11 cellular contexts compared by ENCODE assay signal in the genomic region with DNA sequence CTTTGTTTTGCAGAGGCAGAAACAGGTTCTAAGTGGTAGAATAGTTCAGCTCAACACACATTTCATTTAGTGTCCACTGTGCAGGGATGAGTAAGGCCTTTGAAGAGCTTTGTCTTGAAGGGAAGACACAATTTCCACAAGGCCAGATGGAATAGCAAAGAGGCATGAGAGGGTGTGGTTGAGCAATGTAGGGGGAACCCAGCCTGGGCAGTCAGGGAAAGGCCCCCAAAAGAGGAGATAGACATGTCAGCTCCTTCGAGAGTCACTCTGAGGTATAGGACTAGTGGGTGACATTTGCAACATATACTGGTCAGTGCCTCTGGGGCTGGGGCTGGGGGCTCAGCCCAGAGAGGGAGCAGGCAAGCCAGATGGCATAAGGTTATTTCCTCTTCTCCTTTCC. TPM values are rescaled to one million over a fixed set of nuclear protein-coding genes. Genes with fewer than 3 reads are reported as not detected.
A peak's percentile ranks its signal among the peaks of the same experiment; 100 is the strongest.
DNase-seq lines count a peak whose midpoint lies in the region; ATAC-seq and TF ChIP-seq lines count a peak whose summit lies in the region.
"Had no signal": no experiment of that assay in that cellular context is flagged by ENCODE, and none has a peak within 500 bp of the region (broad histone marks: within the 10 kb centered on the region; RNA-seq: fewer than 3 reads in every experiment).

No MANE protein-coding gene starts in this region.

- peaks cover 74% of the 10 kb centered on the region for H3K4me1 Mint-ChIP-seq in activated CD8-positive, alpha-beta T cell treated with anti-CD3 and anti-CD28 coated beads for 36 hours (ENCODE audit: low read depth)
- H3K4me1 Mint-ChIP-seq in activated CD8-positive, alpha-beta T cell treated with anti-CD3 and anti-CD28 coated beads, Interleukin-2, amount 10 ng/mL, durations not matched to agents 7 days and 5 days (ENCODE audit: low read depth) = peaks cover 59% of the 10 kb centered on the region
- peaks cover 71% of the 10 kb centered on the region for H3K4me1 Mint-ChIP-seq in activated naive CD8-positive, alpha-beta T cell treated with anti-CD3 and anti-CD28 coated beads, Interleukin-2, amount 50 U/mL, for 24 hours

- H3K27me3 ChIP-seq in left lung = no peaks in the 10 kb centered on the region
- no peaks in the 10 kb centered on the region for H3K27me3 ChIP-seq in stomach

- peak overlapping the region; percentile 20 to 39 for H3K27ac ChIP-seq in left lung
- peak overlapping the region; percentile 67 to 99 (median 82) for H3K27ac ChIP-seq in stomach

- POLR2A ChIA-PET in activated CD8-positive, alpha-beta T cell treated with anti-CD3 and anti-CD28 coated beads for 36 hours (lab: Charles Lee) = interaction anchor here (1.0 kb wide), 1 partner anchor 70 kb away, joined by 3 read pairs; the partner anchor contains the start of gene MIEF2
- POLR2A ChIA-PET in activated CD8-positive, alpha-beta T cell treated with anti-CD3 and anti-CD28 coated beads, Interleukin-2, amount 10 ng/mL, durations not matched to agents 7 days and 5 days (lab: Charles Lee) = no interaction called here

- no peak for TF ChIP-seq POLR2A in stomach (IDR thresholded peaks at IDR 0.05)

- H3K4me3 ChIP-seq in left lung (no peak overlapping the region), stomach (peak overlapping the region in 1 of 4 donors; percentile 32)

- no peak overlapping the region for H3K4me3 Mint-ChIP-seq in activated CD8-positive, alpha-beta T cell treated with anti-CD3 and anti-CD28 coated beads for 36 hours
- H3K4me3 Mint-ChIP-seq in activated CD8-positive, alpha-beta T cell treated with anti-CD3 and anti-CD28 coated beads, Interleukin-2, amount 10 ng/mL, durations not matched to agents 7 days and 5 days = no peak overlapping the region
- H3K4me3 Mint-ChIP-seq in activated naive CD8-positive, alpha-beta T cell treated with anti-CD3 and anti-CD28 coated beads, Interleukin-2, amount 50 U/mL, for 24 hours = peak overlapping the region; percentile 17

- H3K9me3 Mint-ChIP-seq in activated CD8-positive, alpha-beta T cell treated with anti-CD3 and anti-CD28 coated beads for 36 hours = no peaks in the 10 kb centered on the region
- H3K9me3 Mint-ChIP-seq in activated CD8-positive, alpha-beta T cell treated with anti-CD3 and anti-CD28 coated beads, Interleukin-2, amount 10 ng/mL, durations not matched to agents 7 days and 5 days (ENCODE audit: insufficient read depth) = no peaks in the 10 kb centered on the region
- no peaks in the 10 kb centered on the region for H3K9me3 Mint-ChIP-seq in activated naive CD8-positive, alpha-beta T cell treated with anti-CD3 and anti-CD28 coated beads, Interleukin-2, amount 50 U/mL, for 24 hours

- ATAC-seq in activated CD8-positive, alpha-beta T cell treated with anti-CD3 and anti-CD28 coated beads for 36 hours = no peak
- no peak for ATAC-seq in activated CD8-positive, alpha-beta T cell treated with anti-CD3 and anti-CD28 coated beads, Interleukin-2, amount 10 ng/mL, durations not matched to agents 7 days and 5 days
- ATAC-seq in activated naive CD8-positive, alpha-beta T cell treated with anti-CD3 and anti-CD28 coated beads, Interleukin-2, amount 50 U/mL, for 24 hours = no peak
- ATAC-seq in left lung (no peak), HG02642 (IDR thresholded peaks at IDR 0.05; ENCODE audit: poor library complexity, unreplicated experiment) (no peak)

- WGBS in stomach, 5 donors = 53 to 94% (median 62%) methylated on average over 1 of the region's 1 CpG

- intact Hi-C loops in activated CD8-positive, alpha-beta T cell treated with anti-CD3 and anti-CD28 coated beads for 36 hours (cut with micrococcal nuclease) = no loop called here
- intact Hi-C loops in left lung (cut with DNase I) = no loop called here
- intact Hi-C loops in stomach (cut with DNase I; ENCODE audit: low total_unique reads) = no loop called here

- peaks cover 0 to 58% of the 10 kb centered on the region in 2 donors for H3K36me3 ChIP-seq in left lung
- H3K36me3 ChIP-seq in stomach = peaks cover 15 to 46% (median 33%) of the 10 kb centered on the region in 4 donors

- no peak for DNase-seq in activated CD8-positive, alpha-beta T cell treated with anti-CD3 and anti-CD28 coated beads for 36 hours
- no peak for DNase-seq in activated CD8-positive, alpha-beta T cell treated with anti-CD3 and anti-CD28 coated beads, Interleukin-2, amount 10 ng/mL, durations not matched to agents 7 days and 5 days
- DNase-seq in activated naive CD8-positive, alpha-beta T cell treated with anti-CD3 and anti-CD28 coated beads, Interleukin-2, amount 50 U/mL, for 24 hours = no peak
- no peak for DNase-seq in left lung
- no peak for DNase-seq in stomach
- DNase-seq in SW 1271 (lab: John Stamatoyannopoulos, UW) = no peak
- no peak for DNase-seq in SKM-1 (lab: John Stamatoyannopoulos, UW; ENCODE audit: unreplicated experiment)
- DNase-seq: activated CD4-positive, alpha-beta T cell treated with anti-CD3 and anti-CD28 coated beads for 4 hours; NCI-H446 treated with DMSO at 0.1 percent for 48 hours; stimulated activated naive CD4-positive, alpha-beta T cell treated with Interleukin-2 at 50 U/mL for 16 hours had no signal

- H3K9me3 ChIP-seq in left lung (no peaks in the 10 kb centered on the region), stomach (no peaks in the 10 kb centered on the region)

- no peaks in the 10 kb centered on the region for H3K27me3 Mint-ChIP-seq in activated CD8-positive, alpha-beta T cell treated with anti-CD3 and anti-CD28 coated beads for 36 hours
- no peaks in the 10 kb centered on the region for H3K27me3 Mint-ChIP-seq in activated CD8-positive, alpha-beta T cell treated with anti-CD3 and anti-CD28 coated beads, Interleukin-2, amount 10 ng/mL, durations not matched to agents 7 days and 5 days (ENCODE audit: low read depth)
- no peaks in the 10 kb centered on the region for H3K27me3 Mint-ChIP-seq in activated naive CD8-positive, alpha-beta T cell treated with anti-CD3 and anti-CD28 coated beads, Interleukin-2, amount 50 U/mL, for 24 hours

- peaks cover 51 to 77% of the 10 kb centered on the region in 2 donors for H3K4me1 ChIP-seq in left lung
- peaks cover 66 to 100% (median 87%) of the 10 kb centered on the region in 4 donors for H3K4me1 ChIP-seq in stomach

- TF ChIP-seq CTCF in activated CD8-positive, alpha-beta T cell treated with anti-CD3 and anti-CD28 coated beads for 36 hours (IDR thresholded peaks at IDR 0.05) = no peak
- TF ChIP-seq CTCF in left lung (IDR thresholded peaks at IDR 0.05) = no peak
- TF ChIP-seq CTCF in stomach (IDR thresholded peaks at IDR 0.05) = no peak

- H3K36me3 Mint-ChIP-seq in activated CD8-positive, alpha-beta T cell treated with anti-CD3 and anti-CD28 coated beads for 36 hours (ENCODE audit: low read depth) = peaks cover 65% of the 10 kb centered on the region
- H3K36me3 Mint-ChIP-seq in activated CD8-positive, alpha-beta T cell treated with anti-CD3 and anti-CD28 coated beads, Interleukin-2, amount 10 ng/mL, durations not matched to agents 7 days and 5 days (ENCODE audit: low read depth) = peaks cover 70% of the 10 kb centered on the region
- peaks cover 66% of the 10 kb centered on the region for H3K36me3 Mint-ChIP-seq in activated naive CD8-positive, alpha-beta T cell treated with anti-CD3 and anti-CD28 coated beads, Interleukin-2, amount 50 U/mL, for 24 hours (ENCODE audit: low read depth)

- H3K27ac Mint-ChIP-seq in activated CD8-positive, alpha-beta T cell treated with anti-CD3 and anti-CD28 coated beads for 36 hours = peak overlapping the region; percentile 16
- H3K27ac Mint-ChIP-seq in activated CD8-positive, alpha-beta T cell treated with anti-CD3 and anti-CD28 coated beads, Interleukin-2, amount 10 ng/mL, durations not matched to agents 7 days and 5 days = no peak overlapping the region
- peak overlapping the region; percentile 43 for H3K27ac Mint-ChIP-seq in activated naive CD8-positive, alpha-beta T cell treated with anti-CD3 and anti-CD28 coated beads, Interleukin-2, amount 50 U/mL, for 24 hours

- no peak for TF ChIP-seq EP300 in stomach (IDR thresholded peaks at IDR 0.05)

- CTCF ChIA-PET in activated CD8-positive, alpha-beta T cell treated with anti-CD3 and anti-CD28 coated beads for 36 hours (lab: Charles Lee) = interaction anchor here (0.9 to 7.3 kb wide), 5 partner anchors 10 to 58 kb away, joined by 5 to 43 read pairs (median 8); no protein-coding TSS in a partner anchor
- CTCF ChIA-PET in activated CD8-positive, alpha-beta T cell treated with anti-CD3 and anti-CD28 coated beads, Interleukin-2, amount 10 ng/mL, durations not matched to agents 7 days and 5 days (lab: Charles Lee) = interaction anchor here (1.2 to 3.5 kb wide), 2 partner anchors 23 to 27 kb away, joined by 3 to 12 read pairs; no protein-coding TSS in a partner anchor

RNA-seq across cellular contexts. Expression of gene ALKBH5, which starts 7.0 kb away (rescaled TPM):
- total RNA-seq in activated CD8-positive, alpha-beta T cell treated with anti-CD3 and anti-CD28 coated beads for 36 hours = 100 to 1,000 TPM; 213 to 217 TPM
- total RNA-seq in activated CD8-positive, alpha-beta T cell treated with anti-CD3 and anti-CD28 coated beads, Interleukin-2, amount 10 ng/mL, durations not matched to agents 7 days and 5 days = 100 to 1,000 TPM; 117 to 121 TPM
- total RNA-seq in left lung (10 to 100 TPM; 87.6 to 99.6 TPM), stomach (10 to 100 TPM; 38.8 to 66.7 (median 58.9) TPM)
- 10 to 100 TPM; 32.8 to 41.1 (median 36.7) TPM for polyA plus RNA-seq in stomach

RNA-seq across cellular contexts. Expression of gene LLGL1, which starts 34.8 kb away (rescaled TPM):
- 10 to 100 TPM; 15.1 to 17.6 TPM for total RNA-seq in activated CD8-positive, alpha-beta T cell treated with anti-CD3 and anti-CD28 coated beads for 36 hours
- total RNA-seq in activated CD8-positive, alpha-beta T cell treated with anti-CD3 and anti-CD28 coated beads, Interleukin-2, amount 10 ng/mL, durations not matched to agents 7 days and 5 days = 10 to 100 TPM; 27.1 to 27.3 TPM
- total RNA-seq in left lung = 10 to 100 TPM; 14.4 to 17.8 TPM
- total RNA-seq in stomach = 10 to 100 TPM in 4 of 5 donors, 1 to 10 TPM in 1; 5.8 to 19.7 (median 10.5) TPM
- polyA plus RNA-seq in stomach = 1 to 10 TPM; 5.2 to 9.0 (median 5.5) TPM
